Comparison of ENCODE assay signal across 31 cellular contexts in the genomic region with DNA sequence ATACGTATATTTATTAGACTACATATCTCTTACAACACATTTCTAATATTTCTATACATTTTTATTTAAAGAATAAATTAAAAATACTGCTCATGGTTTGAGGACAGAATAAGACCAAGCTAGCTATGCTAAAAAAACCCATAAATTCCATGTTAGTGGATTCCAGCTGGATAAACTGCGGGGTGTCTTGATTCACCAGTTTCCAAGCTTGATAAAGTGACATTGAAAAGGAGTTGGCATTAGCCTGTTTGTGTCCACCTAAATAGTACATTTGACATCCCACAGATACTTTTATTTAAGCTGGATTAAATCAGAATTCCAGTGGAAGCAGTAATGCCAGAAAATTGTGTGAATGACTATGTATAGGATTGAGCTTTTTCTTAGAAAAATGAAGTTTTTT.
"Had no signal": no experiment of that assay in that cellular context is flagged by ENCODE, and none has a peak within 500 bp of the region (broad histone marks: within the 10 kb centered on the region; RNA-seq: fewer than 3 reads in every experiment).

No MANE protein-coding gene starts in this region.

- H3K4me3 Mint-ChIP-seq: naive thymus-derived CD4-positive, alpha-beta T cell; natural killer cell; nephron; neural crest cell; stimulated activated effector memory CD8-positive, alpha-beta T cell treated with anti-CD3 and anti-CD28 coated beads, Interleukin-12 subunit alpha, Interleukin-12 subunit beta, amount 100 ng/mL, for 72 hours; stimulated activated naive CD8-positive, alpha-beta T cell treated with anti-CD3 and anti-CD28 coated beads, Interleukin-15, amount 100 ng/mL, for 72 hours; type B pancreatic cell had no signal

- DNase-seq: naive thymus-derived CD4-positive, alpha-beta T cell; natural killer cell; occipital lobe; ovary; posterior cingulate gyrus; psoas muscle; right cardiac atrium; spleen; stimulated activated CD4-positive, alpha-beta T cell treated with anti-CD3 and anti-CD28 coated beads, Interleukin-12 subunit alpha, Interleukin-12 subunit beta, amount 100 ng/mL, for 4 hours; stimulated activated CD4-positive, alpha-beta T cell treated with anti-CD3 and anti-CD28 coated beads, Interleukin-2, amount 100 ng/mL, for 24 hours; stimulated activated CD4-positive, alpha-beta T cell treated with anti-CD3 and anti-CD28 coated beads, Interleukin-2, amount 100 ng/mL, for 48 hours; stimulated activated CD4-positive, alpha-beta T cell treated with anti-CD3 and anti-CD28 coated beads, Interleukin-4, amount 100 ng/mL, for 24 hours; stimulated activated naive CD4-positive, alpha-beta T cell; stimulated activated naive CD8-positive, alpha-beta T cell treated with anti-CD3 and anti-CD28 coated beads, Interleukin-15, amount 100 ng/mL, for 72 hours; stimulated activated naive CD8-positive, alpha-beta T cell treated with anti-CD3 and anti-CD28 coated beads, Interleukin-15, Interleukin-2, amounts not matched to agents 100 U/mL and 50 U/mL, for 24 hours; substantia nigra; testis; tibial artery; transverse colon; upper lobe of right lung had no signal

- H3K9ac ChIP-seq: parathyroid adenoma had no signal

- H3K27ac ChIP-seq: ovary, parathyroid adenoma, psoas muscle, skin epidermis, spleen, suprapubic skin, testis, tibial artery, transverse colon, upper lobe of right lung, vagina had no signal

- H3K4me2 ChIP-seq: smooth muscle cell had no signal

- H3K79me2 ChIP-seq: parathyroid adenoma had no signal

- H3K4me3 ChIP-seq: ovary, psoas muscle, skin epidermis, smooth muscle cell, spleen, suprapubic skin, testis, tibial artery, transverse colon, upper lobe of right lung, vagina had no signal

- H3K36me3 Mint-ChIP-seq: naive thymus-derived CD4-positive, alpha-beta T cell; natural killer cell; stimulated activated effector memory CD8-positive, alpha-beta T cell treated with anti-CD3 and anti-CD28 coated beads, Interleukin-12 subunit alpha, Interleukin-12 subunit beta, amount 100 ng/mL, for 72 hours; type B pancreatic cell had no signal

- H3K27me3 Mint-ChIP-seq: naive thymus-derived CD4-positive, alpha-beta T cell; progenitor cell of endocrine pancreas; stimulated activated naive CD8-positive, alpha-beta T cell treated with anti-CD3 and anti-CD28 coated beads, Interleukin-15, amount 100 ng/mL, for 72 hours; type B pancreatic cell had no signal

- H3K9me3 Mint-ChIP-seq: nephron, neural crest cell, type B pancreatic cell had no signal

- H3K4me1 Mint-ChIP-seq: naive thymus-derived CD4-positive, alpha-beta T cell; natural killer cell; nephron; neural crest cell; stimulated activated effector memory CD8-positive, alpha-beta T cell treated with anti-CD3 and anti-CD28 coated beads, Interleukin-12 subunit alpha, Interleukin-12 subunit beta, amount 100 ng/mL, for 72 hours; stimulated activated naive CD8-positive, alpha-beta T cell treated with anti-CD3 and anti-CD28 coated beads, Interleukin-15, amount 100 ng/mL, for 72 hours had no signal

- H3K27me3 ChIP-seq: ovary, spleen, suprapubic skin, testis, tibial artery, transverse colon, upper lobe of right lung, vagina had no signal

- H3K27ac Mint-ChIP-seq: naive thymus-derived CD4-positive, alpha-beta T cell; natural killer cell; nephron; progenitor cell of endocrine pancreas; stimulated activated effector memory CD8-positive, alpha-beta T cell treated with anti-CD3 and anti-CD28 coated beads, Interleukin-12 subunit alpha, Interleukin-12 subunit beta, amount 100 ng/mL, for 72 hours; stimulated activated naive CD8-positive, alpha-beta T cell treated with anti-CD3 and anti-CD28 coated beads, Interleukin-15, amount 100 ng/mL, for 72 hours; type B pancreatic cell had no signal

- H3K4me1 ChIP-seq: parathyroid adenoma, psoas muscle, spleen, suprapubic skin, testis, tibial artery, transverse colon, upper lobe of right lung, vagina had no signal

- H2AFZ ChIP-seq: parathyroid adenoma had no signal

- H3K9me3 ChIP-seq: ovary, psoas muscle, suprapubic skin, testis, tibial artery, transverse colon, upper lobe of right lung, vagina had no signal

- ATAC-seq: naive thymus-derived CD4-positive, alpha-beta T cell; natural killer cell; psoas muscle; right cardiac atrium; sciatic nerve; stimulated activated effector memory CD8-positive, alpha-beta T cell treated with anti-CD3 and anti-CD28 coated beads, Interleukin-12 subunit alpha, Interleukin-12 subunit beta, amount 100 ng/mL, for 72 hours; stimulated activated naive CD8-positive, alpha-beta T cell treated with anti-CD3 and anti-CD28 coated beads, Interleukin-15, amount 100 ng/mL, for 72 hours; stimulated activated naive CD8-positive, alpha-beta T cell treated with anti-CD3 and anti-CD28 coated beads, Interleukin-15, Interleukin-2, amounts not matched to agents 100 U/mL and 50 U/mL, for 24 hours; upper lobe of right lung had no signal

- H3K36me3 ChIP-seq: ovary, spleen, suprapubic skin, tibial artery, transverse colon, upper lobe of right lung, vagina had no signal
